ENCODE assay signal across 14 cellular contexts in genomic region chr1:225762002-225762441, GRCh38. TPM values are rescaled to one million over a fixed set of nuclear protein-coding genes. Genes with fewer than 3 reads are reported as not detected.
DNase-seq lines count a peak whose midpoint lies in the region; ATAC-seq and TF ChIP-seq lines count a peak whose summit lies in the region.
"Had no signal": no experiment of that assay in that cellular context is flagged by ENCODE, and none has a peak within 500 bp of the region (broad histone marks: within the 10 kb centered on the region; RNA-seq: fewer than 3 reads in every experiment).

No MANE protein-coding gene starts in this region.

- H3K9me3 Mint-ChIP-seq in neural crest cell = no peaks in the 10 kb centered on the region
- H3K9me3 Mint-ChIP-seq: CD4-positive, alpha-beta T cell had no signal

- H3K4me3 ChIP-seq in astrocyte of the spinal cord (ENCODE audit: low read depth, low read length) = no peak overlapping the region
- H3K4me3 ChIP-seq: lung had no signal

- no peak for ATAC-seq in HG02610 (IDR thresholded peaks at IDR 0.05; ENCODE audit: unreplicated experiment)
- no peak for ATAC-seq in HG02884 (IDR thresholded peaks at IDR 0.05; ENCODE audit: unreplicated experiment)

- DNase-seq in Caki2 (ENCODE audit: low read depth) = peak; percentile 33
- DNase-seq in NCI-H1436 (lab: John Stamatoyannopoulos, UW) = peak; percentile 50
- peak; percentile 66 for DNase-seq in astrocyte of the spinal cord (ENCODE audit: low read depth, low spot score)
- no peak for DNase-seq in neural crest cell (ENCODE audit: low read depth, low spot score)
- no peak for DNase-seq in T-helper 9 cell
- DNase-seq in C1 segment of cervical spinal cord (lab: John Stamatoyannopoulos, UW) = no peak
- DNase-seq: caudate nucleus; CD4-positive, alpha-beta T cell; foreskin melanocyte; KG1; retina had no signal

- H3K4me1 Mint-ChIP-seq in neural crest cell = peaks cover 17% of the 10 kb centered on the region

- no peaks in the 10 kb centered on the region for H3K36me3 Mint-ChIP-seq in neural crest cell (ENCODE audit: low read depth)

- H3K27ac Mint-ChIP-seq in neural crest cell (ENCODE audit: unreplicated experiment) = peak overlapping the region; percentile 78
- H3K27ac Mint-ChIP-seq: CD4-positive, alpha-beta T cell had no signal

- no peak for TF ChIP-seq CTCF in astrocyte of the spinal cord (IDR thresholded peaks at IDR 0.05; ENCODE audit: low read depth, low read length)
- TF ChIP-seq CTCF in neural crest cell (conservative IDR thresholded peaks at IDR 0.05) = no peak

- no peaks in the 10 kb centered on the region for H3K27me3 Mint-ChIP-seq in neural crest cell (ENCODE audit: low read depth)

- no peak overlapping the region for H3K4me3 Mint-ChIP-seq in neural crest cell
- H3K4me3 Mint-ChIP-seq: CD4-positive, alpha-beta T cell had no signal

- in situ Hi-C loops in Caki2 (cut with HindIII; ENCODE audit: low pct_unique_long_range_greater_than_20kb, low sequenced_read_pairs) = no loop called here
- in situ Hi-C loops in astrocyte of the spinal cord (cut with HindIII; ENCODE audit: low sequenced_read_pairs) = no loop called here

RNA-seq across cellular contexts. Expression of gene SRP9, which starts 15.6 kb away (rescaled TPM):
- 368 and 386 TPM in 2 replicates for total RNA-seq in Caki2 (2014; rRNA removed; shearing (Covaris generic); ENCODE audit: low replicate concordance)
- total RNA-seq in neural crest cell = 480 and 482 TPM in 2 replicates

RNA-seq across cellular contexts. Expression of gene EPHX1, which starts 47.9 kb away (rescaled TPM):
- 192 and 251 TPM in 2 replicates for total RNA-seq in Caki2 (2014; rRNA removed; shearing (Covaris generic); ENCODE audit: low replicate concordance)
- total RNA-seq in neural crest cell = 15.4 and 15.8 TPM in 2 replicates

Comparison
In these comparisons a context has a peak if more than half of its experiments do, and no peak if none do; other contexts are left out.
1. DNase-seq: peak in Caki2 (single experiment), NCI-H1436 (single experiment) and astrocyte of the spinal cord (single experiment); none in neural crest cell (single experiment), T-helper 9 cell (single experiment) and C1 segment of cervical spinal cord (0 of 14).
2. RNA of gene EPHX1, which starts 47.9 kb away (total RNA-seq): 192 to 251 TPM in Caki2; 15.4 to 15.8 TPM in neural crest cell; every median in the first group is over 10 times any median in the second.